Comparison of ENCODE assay signal across 24 cellular contexts in the genomic region with DNA sequence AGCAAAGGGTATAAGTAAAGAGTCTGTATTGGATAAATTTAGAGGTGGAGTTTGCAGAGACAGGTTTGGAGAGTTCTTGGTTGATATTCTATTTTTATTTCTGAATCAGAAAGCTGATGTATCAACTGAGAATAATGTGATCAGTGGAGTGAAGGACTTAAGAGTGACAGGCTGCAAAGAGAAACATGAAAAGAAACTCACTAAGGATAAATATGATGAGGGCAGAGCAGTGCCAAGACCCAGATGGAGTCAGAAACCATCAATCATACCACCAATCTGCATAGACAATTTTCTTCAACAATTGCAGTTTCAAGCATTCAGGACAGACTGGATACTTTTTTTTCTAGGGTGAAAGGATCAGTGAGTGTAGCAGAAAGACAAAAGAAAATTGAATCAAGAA.
"Had no signal": no experiment of that assay in that cellular context is flagged by ENCODE, and none has a peak within 500 bp of the region (broad histone marks: within the 10 kb centered on the region; RNA-seq: fewer than 3 reads in every experiment).

No MANE protein-coding gene starts in this region.

- H3K36me3 Mint-ChIP-seq: naive B cell; naive thymus-derived CD8-positive, alpha-beta T cell; neural progenitor cell; stimulated activated effector memory CD8-positive, alpha-beta T cell treated with anti-CD3 and anti-CD28 coated beads, Interleukin-12 subunit alpha, Interleukin-12 subunit beta, amount 100 ng/mL, for 72 hours had no signal

- H3K27me3 Mint-ChIP-seq: naive B cell; naive thymus-derived CD8-positive, alpha-beta T cell; natural killer cell treated with Interleukin-12 subunit alpha and Interleukin-12 subunit beta and Interleukin-15 and Interleukin-18, amount 100 ng/mL, for 72 hours; progenitor cell of endocrine pancreas; stimulated activated naive CD8-positive, alpha-beta T cell treated with anti-CD3 and anti-CD28 coated beads, Interleukin-15, Interleukin-2, amounts not matched to agents 100 ng/mL and 50 ng/mL, for 24 hours had no signal

- H3K27ac Mint-ChIP-seq: naive B cell; naive thymus-derived CD8-positive, alpha-beta T cell; natural killer cell treated with Interleukin-12 subunit alpha and Interleukin-12 subunit beta and Interleukin-15 and Interleukin-18, amount 100 ng/mL, for 72 hours; neural progenitor cell; progenitor cell of endocrine pancreas; stimulated activated effector memory CD8-positive, alpha-beta T cell treated with anti-CD3 and anti-CD28 coated beads, Interleukin-12 subunit alpha, Interleukin-12 subunit beta, amount 100 ng/mL, for 72 hours; stimulated activated naive CD8-positive, alpha-beta T cell treated with anti-CD3 and anti-CD28 coated beads, Interleukin-15, Interleukin-2, amounts not matched to agents 100 ng/mL and 50 ng/mL, for 24 hours had no signal

- H3K4me3 Mint-ChIP-seq: naive B cell; naive thymus-derived CD8-positive, alpha-beta T cell; natural killer cell treated with Interleukin-12 subunit alpha and Interleukin-12 subunit beta and Interleukin-15 and Interleukin-18, amount 100 ng/mL, for 72 hours; neural progenitor cell; stimulated activated effector memory CD8-positive, alpha-beta T cell treated with anti-CD3 and anti-CD28 coated beads, Interleukin-12 subunit alpha, Interleukin-12 subunit beta, amount 100 ng/mL, for 72 hours; stimulated activated naive CD8-positive, alpha-beta T cell treated with anti-CD3 and anti-CD28 coated beads, Interleukin-15, Interleukin-2, amounts not matched to agents 100 ng/mL and 50 ng/mL, for 24 hours had no signal

- H3K9me3 Mint-ChIP-seq: neural progenitor cell; stimulated activated naive CD8-positive, alpha-beta T cell treated with anti-CD3 and anti-CD28 coated beads, Interleukin-15, Interleukin-2, amounts not matched to agents 100 ng/mL and 50 ng/mL, for 24 hours had no signal

- ATAC-seq: naive thymus-derived CD8-positive, alpha-beta T cell; natural killer cell treated with Interleukin-12 subunit alpha and Interleukin-12 subunit beta and Interleukin-15 and Interleukin-18, amount 100 ng/mL, for 72 hours; psoas muscle; right cardiac atrium; right lobe of liver; stimulated activated effector memory CD8-positive, alpha-beta T cell treated with anti-CD3 and anti-CD28 coated beads, Interleukin-12 subunit alpha, Interleukin-12 subunit beta, amount 100 ng/mL, for 72 hours had no signal

- DNase-seq: naive B cell; naive thymus-derived CD8-positive, alpha-beta T cell; occipital lobe; ovary; posterior cingulate gyrus; psoas muscle; right cardiac atrium; right lobe of liver; sigmoid colon; small intestine; stimulated activated CD4-positive, alpha-beta T cell treated with anti-CD3 and anti-CD28 coated beads, Interleukin-15, amount 100 ng/mL, for 24 hours; stimulated activated CD4-positive, alpha-beta T cell treated with anti-CD3 and anti-CD28 coated beads, Interleukin-2, amount 100 ng/mL, for 24 hours; stimulated activated CD4-positive, alpha-beta T cell treated with anti-CD3 and anti-CD28 coated beads, Interleukin-2, amount 100 ng/mL, for 48 hours; stimulated activated CD4-positive, alpha-beta T cell treated with anti-CD3 and anti-CD28 coated beads, Interleukin-4, amount 100 ng/mL, for 24 hours; stimulated activated naive CD4-positive, alpha-beta T cell; stomach; thyroid gland; trophoblast cell; upper lobe of left lung had no signal

- H3K4me1 Mint-ChIP-seq: naive B cell; naive thymus-derived CD8-positive, alpha-beta T cell; stimulated activated effector memory CD8-positive, alpha-beta T cell treated with anti-CD3 and anti-CD28 coated beads, Interleukin-12 subunit alpha, Interleukin-12 subunit beta, amount 100 ng/mL, for 72 hours had no signal
